Comparison of ENCODE assay signal across 24 cellular contexts in genomic region chr11:57339305-57339704, GRCh38. TPM values are rescaled to one million over a fixed set of nuclear protein-coding genes. Genes with fewer than 3 reads are reported as not detected.
DNase-seq lines count a peak whose midpoint lies in the region; ATAC-seq and TF ChIP-seq lines count a peak whose summit lies in the region.
"Had no signal": no experiment of that assay in that cellular context is flagged by ENCODE, and none has a peak within 500 bp of the region (broad histone marks: within the 10 kb centered on the region; RNA-seq: fewer than 3 reads in every experiment).

No MANE protein-coding gene starts in this region.

- H3K9me3 ChIP-seq in CD4-positive, alpha-beta T cell (ENCODE audit: control insufficient read depth, low read length), result no peaks in the 10 kb centered on the region
- H3K9me3 ChIP-seq in PC-9 (ENCODE audit: insufficient read depth, low read depth), result no peaks in the 10 kb centered on the region
- H3K9me3 ChIP-seq in osteoblast (ENCODE audit: low read depth, low read length), result no peaks in the 10 kb centered on the region
- H3K9me3 ChIP-seq: A549, BLaER1, MG63 had no signal

- POLR2A ChIA-PET in CD4-positive, alpha-beta T cell (lab: Charles Lee), result no interaction called here
- POLR2A ChIA-PET in PC-9 (lab: Charles Lee; ENCODE audit: unreplicated experiment), result no interaction called here

- intact Hi-C loops in CD4-positive, alpha-beta T cell (cut with DNase I, micrococcal nuclease), result loop anchor here (5.0 to 10.0 kb wide), 5 partner anchors 83 to 1805 kb away; partner anchors contain the start of genes FAM111A (in 1 of the 2), MED19 (in 1 of the 2), TMX2 (in 1 of the 2) and ZDHHC5 (in 1 of the 2)
- intact Hi-C loops in PC-9 (cut with micrococcal nuclease; ENCODE audit: unreplicated experiment), result loop anchor here (5.0 kb wide), 1 partner anchor 497 kb away; no protein-coding TSS in a partner anchor

- no peak overlapping the region for H3K27ac ChIP-seq in CD4-positive, alpha-beta T cell (ENCODE audit: low read depth, low read length)
- no peak overlapping the region for H3K27ac ChIP-seq in PC-9
- no peak overlapping the region for H3K27ac ChIP-seq in osteoblast (ENCODE audit: low read depth, low read length)
- H3K27ac ChIP-seq: A549, BLaER1 had no signal

- peak overlapping the region; percentile 46 for H3K4me3 Mint-ChIP-seq in CD4-positive, alpha-beta T cell
- H3K4me3 Mint-ChIP-seq in glutamatergic neuron (ENCODE audit: unreplicated experiment), result peak overlapping the region; percentile 97

- H3K4me2 ChIP-seq in PC-9 (peak overlapping the region; percentile 36; the same call in 1 of the 2 replicates), osteoblast (ENCODE audit: insufficient read depth, low read length) (no peak overlapping the region)
- H3K4me2 ChIP-seq: A549, BLaER1 had no signal

- peak overlapping the region; percentile 62 for H2AFZ ChIP-seq in PC-9
- no peak overlapping the region for H2AFZ ChIP-seq in osteoblast (ENCODE audit: low read length)

- H3K79me2 ChIP-seq in PC-9 (ENCODE audit: low read depth) (peaks cover 18% of the 10 kb centered on the region), osteoblast (ENCODE audit: insufficient read depth, low read length) (peaks cover 22% of the 10 kb centered on the region)

- H4K20me1 ChIP-seq in PC-9 (ENCODE audit: insufficient read depth) (no peaks in the 10 kb centered on the region), osteoblast (ENCODE audit: insufficient read depth, low read length) (no peaks in the 10 kb centered on the region)

- H3K36me3 ChIP-seq in PC-9 (ENCODE audit: low read depth) (peaks cover 4% of the 10 kb centered on the region; the same call in 1 of the 2 replicates), osteoblast (ENCODE audit: insufficient read depth, low read length) (peaks cover under 1% of the 10 kb centered on the region)

- H3K4me3 ChIP-seq in PC-9, result no peak overlapping the region
- no peak overlapping the region for H3K4me3 ChIP-seq in osteoblast (ENCODE audit: insufficient read depth, low read length)
- H3K4me3 ChIP-seq: A549, BLaER1, MG63 had no signal

- H3K27me3 ChIP-seq in CD4-positive, alpha-beta T cell (ENCODE audit: control insufficient read depth, insufficient read depth, low read length), result no peaks in the 10 kb centered on the region
- H3K27me3 ChIP-seq in PC-9 (ENCODE audit: insufficient read depth, low read depth) (no peaks in the 10 kb centered on the region), osteoblast (ENCODE audit: insufficient read depth, low read length) (peaks cover 18% of the 10 kb centered on the region)
- H3K27me3 ChIP-seq: BLaER1, MG63 had no signal

- H3F3A ChIP-seq in PC-9 (ENCODE audit: insufficient read depth, low read depth), result no peaks in the 10 kb centered on the region

- no peaks in the 10 kb centered on the region for H3K9me3 Mint-ChIP-seq in CD4-positive, alpha-beta T cell
- H3K9me3 Mint-ChIP-seq in glutamatergic neuron (ENCODE audit: unreplicated experiment), result peaks cover 19% of the 10 kb centered on the region
- H3K9me3 Mint-ChIP-seq: CD8-positive, alpha-beta memory T cell had no signal

- peaks cover 22% of the 10 kb centered on the region for H3K4me1 Mint-ChIP-seq in CD4-positive, alpha-beta T cell (ENCODE audit: low read depth)
- H3K4me1 Mint-ChIP-seq in glutamatergic neuron (ENCODE audit: low read depth, unreplicated experiment), result peaks cover 52% of the 10 kb centered on the region

- peaks cover 26% of the 10 kb centered on the region for H3K4me1 ChIP-seq in PC-9 (replicated peaks; ENCODE audit: insufficient read depth)
- H3K4me1 ChIP-seq in osteoblast (ENCODE audit: insufficient read depth, low read length), result peaks cover 16% of the 10 kb centered on the region

- no peaks in the 10 kb centered on the region for H3K27me3 Mint-ChIP-seq in CD4-positive, alpha-beta T cell
- H3K27me3 Mint-ChIP-seq in glutamatergic neuron (ENCODE audit: unreplicated experiment), result peaks cover 37% of the 10 kb centered on the region
- H3K27me3 Mint-ChIP-seq: CD8-positive, alpha-beta memory T cell had no signal

- no peaks in the 10 kb centered on the region for H3K9me2 ChIP-seq in PC-9 (ENCODE audit: insufficient read depth)

- CTCF ChIA-PET in CD4-positive, alpha-beta T cell (lab: Charles Lee), result interaction anchor here (2.0 kb wide), 1 partner anchor 119 kb away, joined by 5 read pairs; no protein-coding TSS in a partner anchor
- CTCF ChIA-PET in PC-9 (lab: Charles Lee), result interaction anchor here (0.9 to 1.0 kb wide), 2 partner anchors 28 to 90 kb away, joined by 3 to 5 read pairs; no protein-coding TSS in a partner anchor

- BruUV-seq in PC-9 (replicated peaks; lab: Mats Ljungman, UMichigan), result no TSS peak

- H3K36me3 Mint-ChIP-seq in CD4-positive, alpha-beta T cell (ENCODE audit: low read depth), result peaks cover 14% of the 10 kb centered on the region
- H3K36me3 Mint-ChIP-seq in glutamatergic neuron (ENCODE audit: unreplicated experiment), result peaks cover 16% of the 10 kb centered on the region

- no peak for TF ChIP-seq CTCF in CD4-positive, alpha-beta T cell (IDR thresholded peaks at IDR 0.05)
- no peak for TF ChIP-seq CTCF in PC-9 (conservative IDR thresholded peaks at IDR 0.05)
- TF ChIP-seq CTCF in glutamatergic neuron (IDR thresholded peaks at IDR 0.05; ENCODE audit: partially characterized antibody, unreplicated experiment), result no peak
- TF ChIP-seq CTCF in osteoblast (IDR thresholded peaks at IDR 0.05; ENCODE audit: extremely low read depth, low read depth, low read length), result no peak

- no peak for ATAC-seq in CD4-positive, alpha-beta T cell (ENCODE audit: poor library complexity)
- ATAC-seq: A549, SK-N-SH treated with all-trans-retinoic acid at 6 μM for 48 hours had no signal

- no peak for DNase-seq in CD4-positive, alpha-beta T cell
- DNase-seq in PC-9, result no peak
- peak; percentile 37 for DNase-seq in glutamatergic neuron
- peak; percentile 71 for DNase-seq in osteoblast (ENCODE audit: insufficient read length, low spot score, missing footprints)
- DNase-seq in OCI-M2 (lab: John Stamatoyannopoulos, UW; ENCODE audit: unreplicated experiment), result no peak
- DNase-seq in germinal center (ENCODE audit: low spot score), result no peak
- no peak for DNase-seq in NCI-H2081 treated with DMSO at 0.1 percent for 48 hours (lab: John Stamatoyannopoulos, UW)
- no peak for DNase-seq in NOMO-1 treated with DMSO at 0.1 percent for 48 hours (lab: John Stamatoyannopoulos, UW; ENCODE audit: unreplicated experiment)
- DNase-seq: DMS53, H7, IMR-90, Karpas-422, MG63, NCI-H1048, NCI-H1436, NCI-H1930, NCI-H446 treated with DMSO at 0.1 percent for 48 hours, SHP77 treated with DMSO at 0.1 percent for 48 hours had no signal

- H3K27ac Mint-ChIP-seq in CD4-positive, alpha-beta T cell, result no peak overlapping the region
- H3K27ac Mint-ChIP-seq in glutamatergic neuron (ENCODE audit: unreplicated experiment), result peak overlapping the region; percentile 98

RNA-seq across cellular contexts. Expression of gene P2RX3, which starts 1.2 kb away (rescaled TPM):
- not detected for total RNA-seq in CD4-positive, alpha-beta T cell
- not detected in 2 replicates for total RNA-seq in PC-9 (2021)
- 496 TPM for total RNA-seq in glutamatergic neuron (ENCODE audit: unreplicated experiment)
- not detected in 2 replicates for total RNA-seq in osteoblast
- total RNA-seq: CD8-positive, alpha-beta memory T cell; H7; IMR-90; OCI-LY7; RPMI7951 had no signal

RNA-seq across cellular contexts. Expression of gene SSRP1, which starts 3.6 kb away (rescaled TPM):
- 10 to 100 TPM; 36.7 to 41.2 TPM for total RNA-seq in CD4-positive, alpha-beta T cell
- total RNA-seq in PC-9 (2021), result 286 and 290 TPM in 2 replicates
- total RNA-seq in glutamatergic neuron (ENCODE audit: unreplicated experiment), result 91.4 TPM
- 55.4 and 58.0 TPM in 2 replicates for total RNA-seq in osteoblast

RNA-seq across cellular contexts. Expression of gene TNKS1BP1, which starts 14.6 kb away (rescaled TPM):
- 10 to 100 TPM; 12.9 to 13.2 TPM for total RNA-seq in CD4-positive, alpha-beta T cell
- total RNA-seq in PC-9 (2021), result 181 and 218 TPM in 2 replicates
- 198 TPM for total RNA-seq in glutamatergic neuron (ENCODE audit: unreplicated experiment)
- total RNA-seq in osteoblast, result 71.6 and 74.6 TPM in 2 replicates

RNA-seq across cellular contexts. Expression of gene PRG3, which starts 41.6 kb away (rescaled TPM):
- total RNA-seq in CD4-positive, alpha-beta T cell, result not detected
- total RNA-seq in PC-9 (2021), result not detected in 2 replicates
- not detected for total RNA-seq in glutamatergic neuron (ENCODE audit: unreplicated experiment)
- not detected in 2 replicates for total RNA-seq in osteoblast
- total RNA-seq: CD8-positive, alpha-beta memory T cell; H7; IMR-90; OCI-LY7; RPMI7951 had no signal

RNA-seq across cellular contexts. Expression of gene PRG2, which starts 51.1 kb away (rescaled TPM):
- total RNA-seq in CD4-positive, alpha-beta T cell, result 1 to 10 TPM in 1 of 2 experiments, under 1 TPM in 1; 0.53 to 1.1 TPM
- total RNA-seq in PC-9 (2021) (not detected in 2 replicates), glutamatergic neuron (ENCODE audit: unreplicated experiment) (not detected), osteoblast (not detected in 2 replicates)
- total RNA-seq: H7, IMR-90, RPMI7951 had no signal

Comparison
In these comparisons a context has a peak if more than half of its experiments do, and no peak if none do; other contexts are left out.
1. DNase-seq: peak in glutamatergic neuron (single experiment) and osteoblast (single experiment); none in CD4-positive, alpha-beta T cell (0 of 10), PC-9 (0 of 2), OCI-M2 (single experiment), germinal center (single experiment), NCI-H2081 treated with DMSO at 0.1 percent for 48 hours (single experiment) and NOMO-1 treated with DMSO at 0.1 percent for 48 hours (single experiment).
2. RNA of gene P2RX3, which starts 1.2 kb away (total RNA-seq): 496 TPM in glutamatergic neuron (single experiment); not detected in CD4-positive, alpha-beta T cell, not detected in PC-9 and not detected in osteoblast; every median in the first group is over 100 times any median in the second.